Comparison of ENCODE assay signal across 8 cellular contexts in the genomic region with DNA sequence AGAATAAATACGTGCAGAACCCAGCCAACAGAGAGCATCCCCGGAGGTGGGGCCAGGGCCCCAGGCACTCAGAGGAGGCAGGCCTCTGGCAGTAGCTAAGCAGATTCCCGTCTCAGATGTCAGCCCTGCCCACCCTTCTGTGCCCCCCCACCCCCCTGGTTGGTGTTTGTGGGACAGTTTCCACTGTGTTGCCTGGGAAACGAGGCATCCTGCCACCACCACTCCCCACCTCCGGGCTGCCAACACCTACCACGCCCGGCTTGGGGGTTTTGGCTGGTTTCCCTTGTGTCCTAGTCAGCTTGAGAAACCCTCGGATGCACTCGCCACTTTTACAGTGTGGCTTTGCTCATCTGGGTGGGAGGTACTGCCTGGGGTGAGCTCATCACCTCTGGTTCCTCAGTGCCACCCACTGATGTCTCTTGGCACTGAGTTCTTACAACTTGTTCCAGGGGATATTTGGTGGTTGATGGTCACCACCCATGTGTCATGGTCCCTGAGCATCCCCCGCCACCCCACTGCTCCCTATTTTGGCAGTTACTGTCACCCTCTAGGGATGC.
DNase-seq lines count a peak whose midpoint lies in the region; ATAC-seq lines count a peak whose summit lies in the region.

No MANE protein-coding gene starts in this region.

- ATAC-seq in effector memory CD8-positive, alpha-beta T cell (replicated peaks), result peak; percentile 88
- ATAC-seq in sciatic nerve (peak; percentile 83), HG02623 (IDR thresholded peaks at IDR 0.05; ENCODE audit: unreplicated experiment) (no peak), HG02852 (IDR thresholded peaks at IDR 0.05; ENCODE audit: unreplicated experiment) (no peak), GM19324 (IDR thresholded peaks at IDR 0.05; ENCODE audit: low FRiP score, unreplicated experiment) (no peak)

- peak overlapping the region; percentile 97 to 98 for H3K27ac Mint-ChIP-seq in effector memory CD8-positive, alpha-beta T cell

- no peaks in the 10 kb centered on the region for H3K27me3 Mint-ChIP-seq in effector memory CD8-positive, alpha-beta T cell

- H3K4me1 Mint-ChIP-seq in effector memory CD8-positive, alpha-beta T cell (ENCODE audit: low read depth in 2 of 2), result peaks cover 42 to 46% of the 10 kb centered on the region in 2 donors

- DNase-seq in CD1c-positive myeloid dendritic cell (ENCODE audit: extremely low spot score) (peak; percentile 96), NCI-H1694 treated with DMSO at 0.1 percent for 48 hours (lab: John Stamatoyannopoulos, UW) (peak; percentile 93), sciatic nerve (ENCODE audit: low spot score) (no peak)
- DNase-seq in activated CD8-positive, alpha-beta memory T cell treated with anti-CD3 and anti-CD28 coated beads for 1 hour (ENCODE audit: extremely low read depth in 1 of 2, low read depth in 1 of 2), result peak; percentile 68 to 73
- peak; percentile 94 to 97 (median 96) for DNase-seq in effector memory CD8-positive, alpha-beta T cell

- intact Hi-C loops in sciatic nerve (cut with DNase I), result no loop called here

- H3K9me3 Mint-ChIP-seq in effector memory CD8-positive, alpha-beta T cell, result peaks cover 2 to 6% of the 10 kb centered on the region in 2 donors

- H3K4me3 Mint-ChIP-seq in effector memory CD8-positive, alpha-beta T cell, result peak overlapping the region; percentile 41 to 65

- peaks cover 16% of the 10 kb centered on the region for H3K36me3 Mint-ChIP-seq in effector memory CD8-positive, alpha-beta T cell (ENCODE audit: insufficient read depth)

Comparison
In these comparisons a context has a peak if more than half of its experiments do, and no peak if none do; other contexts are left out.
1. ATAC-seq: peak in effector memory CD8-positive, alpha-beta T cell (single experiment) and sciatic nerve (single experiment); none in HG02623 (single experiment), HG02852 (single experiment) and GM19324 (single experiment).